ENCODE assay signal across 10 cellular contexts in genomic region chr10:72292223-72292691, GRCh38. TPM values are rescaled to one million over a fixed set of nuclear protein-coding genes. Genes with fewer than 3 reads are reported as not detected.
DNase-seq lines count a peak whose midpoint lies in the region; ATAC-seq and TF ChIP-seq lines count a peak whose summit lies in the region.
"Had no signal": no experiment of that assay in that cellular context is flagged by ENCODE, and none has a peak within 500 bp of the region (broad histone marks: within the 10 kb centered on the region; RNA-seq: fewer than 3 reads in every experiment).

No MANE protein-coding gene starts in this region.

- WGBS in esophagus, 2 donors: 49 to 55% methylated on average over 6 of the region's 6 CpGs

- POLR2A ChIA-PET in HEK293 (lab: Yijun Ruan, JAX): interaction anchor here (0.6 to 4.1 kb wide), 4 partner anchors 11 to 197 kb away, joined by 3 to 31 read pairs (median 4); partner anchors contain the start of gene DDIT4

- H3K4me1 ChIP-seq in HEK293 (ENCODE audit: control insufficient read depth, insufficient read depth, low read length) (no peaks in the 10 kb centered on the region), esophagus (ENCODE audit: control insufficient read depth in 2 of 2, insufficient read depth in 2 of 2, low read length in 1 of 2) (peaks cover under 1 to 12% of the 10 kb centered on the region in 2 donors)

- H3K4me3 ChIP-seq in HEK293 (ENCODE audit: low read depth, low read length) (no peak overlapping the region), esophagus (ENCODE audit: low read depth in 1 of 2, low read length in 2 of 2) (no peak overlapping the region)

- ATAC-seq in HG02852 (IDR thresholded peaks at IDR 0.05; ENCODE audit: unreplicated experiment) (no peak), HG02884 (IDR thresholded peaks at IDR 0.05; ENCODE audit: unreplicated experiment) (no peak), GM18517 (IDR thresholded peaks at IDR 0.05; ENCODE audit: unreplicated experiment) (no peak)

- TF ChIP-seq CTCF in HEK293 (tag by site-specific recombination; IDR thresholded peaks at IDR 0.05): no peak

- H3K27me3 ChIP-seq in esophagus (ENCODE audit: control insufficient read depth in 1 of 2, insufficient read depth in 2 of 2, low read length in 2 of 2): no peaks in the 10 kb centered on the region

- H3K27ac ChIP-seq in HEK293 (ENCODE audit: extremely low read depth, low read depth, low read length): no peak overlapping the region
- H3K27ac ChIP-seq in esophagus (ENCODE audit: low read depth in 2 of 2, low read length in 1 of 2): peak overlapping the region; percentile 90 to 92

- no peaks in the 10 kb centered on the region for H3K9me3 ChIP-seq in HEK293 (ENCODE audit: control insufficient read depth, insufficient read depth, low read depth, low read length)
- H3K9me3 ChIP-seq in esophagus (ENCODE audit: control insufficient read depth in 2 of 2, insufficient read depth in 1 of 2, low read depth in 1 of 2, low read length in 1 of 2): no peaks in the 10 kb centered on the region

- peak; percentile 59 to 68 for DNase-seq in activated CD4-positive, alpha-beta T cell treated with anti-CD3 and anti-CD28 coated beads, Interleukin-2, amount 50 U/mL, for 4 hours
- peak; percentile 70 to 76 for DNase-seq in stimulated activated CD8-positive, alpha-beta memory T cell treated with anti-CD3 and anti-CD28 coated beads, Interleukin-15, amount 100 ng/mL, for 48 hours (ENCODE audit: low read depth in 2 of 2)
- no peak for DNase-seq in effector CD8-positive, alpha-beta T cell (lab: John Stamatoyannopoulos, UW)
- DNase-seq: cerebellar nuclear complex, MV-4-11 had no signal

- H3K36me3 ChIP-seq in HEK293 (ENCODE audit: control insufficient read depth in 2 of 2, insufficient read depth in 1 of 2, low read length in 2 of 2) (no peaks in the 10 kb centered on the region), esophagus (ENCODE audit: control insufficient read depth in 2 of 2, insufficient read depth in 2 of 2, low read length in 1 of 2) (no peaks in the 10 kb centered on the region)

- CTCF ChIA-PET in HEK293 (lab: Yijun Ruan, JAX): interaction anchor here (0.6 to 1.5 kb wide), 4 partner anchors 17 to 396 kb away, joined by 3 to 6 read pairs (median 6); no protein-coding TSS in a partner anchor

TF ChIP-seq in HEK293, 187 proteins besides CTCF, POLR2A, EP300 and RAD21:
- TF ChIP-seq REPIN1 (tag by site-specific recombination; IDR thresholded peaks at IDR 0.05; ENCODE audit: low read depth) (no peak), PRDM10 (tag by site-specific recombination; IDR thresholded peaks at IDR 0.05) (0 out of 2 replicates have a peak, but pooled peaks have one; percentile 8), ZNF112 (tag by site-specific recombination; IDR thresholded peaks at IDR 0.05) (no peak), ZSCAN16 (tag by site-specific recombination; IDR thresholded peaks at IDR 0.05) (no peak), OSR2 (tag by site-specific recombination; IDR thresholded peaks at IDR 0.05) (no peak), SP7 (tag by site-specific recombination; IDR thresholded peaks at IDR 0.05) (0 out of 2 replicates have a peak, but pooled peaks have one; percentile 18), ZSCAN5A (tag by site-specific recombination; IDR thresholded peaks at IDR 0.05) (no peak), OVOL3 (tag by site-specific recombination; IDR thresholded peaks at IDR 0.05) (no peak), SCRT2 (tag by site-specific recombination; IDR thresholded peaks at IDR 0.05) (no peak), ZBTB26 (tag by site-specific recombination; optimal IDR thresholded peaks at IDR 0.05) (no peak), KLF17 (tag by site-specific recombination; IDR thresholded peaks at IDR 0.05) (0 out of 2 replicates have a peak, but pooled peaks have one; percentile 33), ZNF169 (tag by site-specific recombination; IDR thresholded peaks at IDR 0.05) (peak; percentile 83; the same call in 1 of the 2 replicates), ZNF138 (tag by site-specific recombination; IDR thresholded peaks at IDR 0.05; ENCODE audit: borderline replicate concordance) (no peak), PATZ1 (tag by site-specific recombination; IDR thresholded peaks at IDR 0.05) (no peak), ZNF202 (tag by site-specific recombination; IDR thresholded peaks at IDR 0.05; ENCODE audit: borderline replicate concordance) (no peak), ZNF621 (tag by site-specific recombination; IDR thresholded peaks at IDR 0.05) (no peak)
TF ChIP-seq in HEK293: peak in this region for 4.

RNA-seq across cellular contexts. Expression of gene DDIT4, which starts 18.5 kb away (rescaled TPM):
- polyA plus RNA-seq in esophagus: 100 to 1,000 TPM; 230 to 332 TPM
